ENCODE assay signal across 24 cellular contexts in the genomic region with DNA sequence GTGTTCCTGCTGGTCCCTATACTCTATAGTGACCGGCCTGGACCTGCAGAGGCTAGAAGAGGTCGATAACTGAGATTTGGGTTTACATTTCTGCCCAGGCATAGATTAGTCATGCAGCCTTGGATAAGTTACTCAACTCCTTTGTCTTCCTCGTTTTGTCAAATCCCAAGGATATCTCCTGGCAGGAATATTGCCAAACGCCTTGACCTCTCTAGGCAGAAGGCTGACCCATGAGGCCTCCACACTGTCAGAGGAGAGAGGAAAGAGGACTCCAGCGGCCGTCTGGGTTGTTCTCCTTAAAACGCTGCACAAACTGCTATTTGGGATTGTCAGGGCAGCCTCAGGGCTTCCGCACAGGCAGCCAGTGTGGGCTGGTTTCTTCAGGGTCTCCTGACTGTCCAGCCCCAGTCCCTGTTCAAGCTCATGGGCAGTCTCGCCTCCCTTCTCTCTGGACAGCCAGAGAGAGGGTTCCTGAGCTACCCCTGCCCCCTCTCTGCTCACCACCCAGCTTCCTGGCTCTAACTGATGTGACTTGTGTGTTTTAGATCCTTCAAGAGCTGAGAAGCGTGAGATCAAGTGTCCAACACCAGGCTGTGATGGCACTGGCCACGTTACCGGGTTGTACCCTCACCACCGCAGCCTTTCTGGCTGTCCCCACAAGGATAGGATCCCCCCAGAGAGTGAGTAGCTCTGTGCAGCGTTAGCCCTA. TPM values are rescaled to one million over a fixed set of nuclear protein-coding genes. Genes with fewer than 3 reads are reported as not detected.
DNase-seq lines count a peak whose midpoint lies in the region; ATAC-seq, FAIRE-seq and TF ChIP-seq lines count a peak whose summit lies in the region.
"Had no signal": no experiment of that assay in that cellular context is flagged by ENCODE, and none has a peak within 500 bp of the region (broad histone marks: within the 10 kb centered on the region; RNA-seq: fewer than 3 reads in every experiment).

No MANE protein-coding gene starts in this region.

- intact Hi-C loops in HepG2 (cut with micrococcal nuclease; ENCODE audit: unreplicated experiment) = no loop called here
- intact Hi-C loops in right lobe of liver (cut with DNase I) = no loop called here
- intact Hi-C loops in adrenal gland (cut with DNase I) = no loop called here
- intact Hi-C loops in thyroid gland (cut with DNase I) = no loop called here
- intact Hi-C loops in activated CD8-positive, alpha-beta T cell treated with anti-CD3 and anti-CD28 coated beads for 36 hours (cut with micrococcal nuclease) = no loop called here

- no peaks in the 10 kb centered on the region for H3K36me3 ChIP-seq in HepG2 (replicated peaks in 1 of 2; ENCODE audit: control insufficient read depth in 1 of 2, insufficient read depth in 2 of 2, low read length in 2 of 2)
- H3K36me3 ChIP-seq in right lobe of liver = no peaks in the 10 kb centered on the region
- H3K36me3 ChIP-seq in adrenal gland (replicated peaks in 1 of 2) = no peaks in the 10 kb centered on the region
- no peaks in the 10 kb centered on the region for H3K36me3 ChIP-seq in thyroid gland

- H3K27ac ChIP-seq in HepG2 (ENCODE audit: extremely low read length, insufficient read depth, low read length) (no peak overlapping the region), right lobe of liver (no peak overlapping the region), adrenal gland (peak overlapping the region in 4 of 5 donors; percentile 1 to 92 (median 75)), thyroid gland (peak overlapping the region; percentile 92 to 93 (median 93))
- H3K27ac ChIP-seq: HL-60, KMS-11, PC-9, RWPE1 had no signal

- TF ChIP-seq EP300 in HepG2 (IDR thresholded peaks at IDR 0.05; ENCODE audit: low read depth in 2 of 2, low read length in 2 of 2) = no peak
- no peak for TF ChIP-seq EP300 in HepG2 (CRISPR knock-in tag; IDR thresholded peaks at IDR 0.05; ENCODE audit: borderline replicate concordance)

- 29% methylated on average over 13 of the region's 14 CpGs for WGBS in HepG2 (ENCODE audit: low lambda C conversion rate)
- 54% methylated on average over 3 of the region's 14 CpGs for WGBS in right lobe of liver (ENCODE audit: insufficient coverage, low coverage, low lambda C conversion rate, missing lambda C conversion rate)
- WGBS in adrenal gland, 4 donors = 48 to 54% (median 50%) methylated on average over 4 to 14 of the region's 14 CpGs
- WGBS in thyroid gland, 2 donors = 53 to 57% methylated on average over 10 to 13 of the region's 14 CpGs

- ATAC-seq in HepG2 (0 out of 3 replicates have a peak, but pooled peaks have one; percentile 3), right lobe of liver (no peak)
- ATAC-seq in activated CD8-positive, alpha-beta T cell treated with anti-CD3 and anti-CD28 coated beads for 36 hours = no peak

- H3K27ac Mint-ChIP-seq in nephron = peak overlapping the region; percentile 6 to 64 (median 26)
- H3K27ac Mint-ChIP-seq in activated CD8-positive, alpha-beta T cell treated with anti-CD3 and anti-CD28 coated beads for 36 hours = no peak overlapping the region

- no peak for TF ChIP-seq RAD21 in HepG2 (CRISPR knock-in tag; IDR thresholded peaks at IDR 0.05)

- peaks cover 31% of the 10 kb centered on the region for H3K4me1 Mint-ChIP-seq in nephron
- peaks cover 10% of the 10 kb centered on the region for H3K4me1 Mint-ChIP-seq in activated CD8-positive, alpha-beta T cell treated with anti-CD3 and anti-CD28 coated beads for 36 hours (ENCODE audit: low read depth)

- CTCF ChIA-PET in HepG2 (lab: Yijun Ruan, JAX; ENCODE audit: low intra/inter-chr PET ratio, low total read pairs) = no interaction called here
- CTCF ChIA-PET in activated CD8-positive, alpha-beta T cell treated with anti-CD3 and anti-CD28 coated beads for 36 hours (lab: Charles Lee) = no interaction called here

- H3K4me1 ChIP-seq in HepG2 (ENCODE audit: insufficient read depth, low read length) = peaks cover 63% of the 10 kb centered on the region
- H3K4me1 ChIP-seq in right lobe of liver = peaks cover 0 to 10% (median 2%) of the 10 kb centered on the region in 4 donors
- peaks cover 52 to 56% of the 10 kb centered on the region in 2 donors for H3K4me1 ChIP-seq in adrenal gland (replicated peaks in 1 of 2)
- H3K4me1 ChIP-seq in thyroid gland = peaks cover 33 to 36% of the 10 kb centered on the region in 2 donors

- in situ Hi-C loops in HepG2 (cut with HindIII; ENCODE audit: extremely low pct_ligation_motif_present, low pct_unique_long_range_greater_than_20kb) = no loop called here

- TF ChIP-seq POLR2A in HepG2 (IDR thresholded peaks at IDR 0.05; ENCODE audit: insufficient read depth in 1 of 2, low read depth in 2 of 2, low read length in 2 of 2) (no peak), right lobe of liver (IDR thresholded peaks at IDR 0.05) (no peak), adrenal gland (IDR thresholded peaks at IDR 0.05) (no peak), thyroid gland (IDR thresholded peaks at IDR 0.05) (no peak)

- H3K79me2 ChIP-seq in HepG2 (ENCODE audit: insufficient read depth, low read length) = no peaks in the 10 kb centered on the region

- no peaks in the 10 kb centered on the region for H3K36me3 Mint-ChIP-seq in nephron (ENCODE audit: low read depth)
- no peaks in the 10 kb centered on the region for H3K36me3 Mint-ChIP-seq in activated CD8-positive, alpha-beta T cell treated with anti-CD3 and anti-CD28 coated beads for 36 hours (ENCODE audit: low read depth)

- H2AFZ ChIP-seq in HepG2 (ENCODE audit: low read length) = no peak overlapping the region
- H2AFZ ChIP-seq: PC-9 had no signal

- H3K4me2 ChIP-seq in HepG2 (ENCODE audit: low read depth, low read length) = no peak overlapping the region
- H3K4me2 ChIP-seq: KMS-11, PC-9, SK-N-SH had no signal

- no peak for FAIRE-seq in HepG2 (lab: Jason Lieb, UNC)
- FAIRE-seq: D721Med had no signal

- H3K4me3 ChIP-seq in HepG2 (replicated peaks in 1 of 3; ENCODE audit: insufficient read depth in 1 of 3, low read depth in 2 of 3, low read length in 3 of 3) = no peak overlapping the region
- H3K4me3 ChIP-seq in right lobe of liver = no peak overlapping the region
- no peak overlapping the region for H3K4me3 ChIP-seq in adrenal gland
- H3K4me3 ChIP-seq in thyroid gland (replicated peaks in 1 of 3) = no peak overlapping the region
- H3K4me3 ChIP-seq: PC-9 had no signal

- no peak overlapping the region for H3K4me3 Mint-ChIP-seq in nephron
- H3K4me3 Mint-ChIP-seq in activated CD8-positive, alpha-beta T cell treated with anti-CD3 and anti-CD28 coated beads for 36 hours = no peak overlapping the region
- H3K4me3 Mint-ChIP-seq: H9 had no signal

- no peak overlapping the region for H3K9ac ChIP-seq in HepG2 (ENCODE audit: insufficient read depth, low read depth, low read length)
- H3K9ac ChIP-seq: KMS-11, SK-N-SH had no signal

- POLR2A ChIA-PET in HepG2 (lab: Yijun Ruan, JAX) = interaction anchor here (2.3 to 2.4 kb wide), 2 partner anchors 10 to 21 kb away, joined by 5 to 10 read pairs; no protein-coding TSS in a partner anchor
- POLR2A ChIA-PET in activated CD8-positive, alpha-beta T cell treated with anti-CD3 and anti-CD28 coated beads for 36 hours (lab: Charles Lee) = no interaction called here

- H3K27me3 Mint-ChIP-seq in nephron (ENCODE audit: low read depth) = peaks cover 25% of the 10 kb centered on the region
- no peaks in the 10 kb centered on the region for H3K27me3 Mint-ChIP-seq in activated CD8-positive, alpha-beta T cell treated with anti-CD3 and anti-CD28 coated beads for 36 hours

- BruUV-seq in HepG2 (replicated peaks; lab: Mats Ljungman, UMichigan) = no TSS peak

- H3K9me3 ChIP-seq in HepG2 (ENCODE audit: low read length) = no peaks in the 10 kb centered on the region
- no peaks in the 10 kb centered on the region for H3K9me3 ChIP-seq in right lobe of liver
- H3K9me3 ChIP-seq in adrenal gland (replicated peaks in 1 of 3) = no peaks in the 10 kb centered on the region
- H3K9me3 ChIP-seq in thyroid gland = no peaks in the 10 kb centered on the region
- H3K9me3 ChIP-seq: SK-N-SH had no signal

- no peaks in the 10 kb centered on the region for H4K20me1 ChIP-seq in HepG2 (ENCODE audit: insufficient read depth, low read length)

- H3K27me3 ChIP-seq in HepG2 (ENCODE audit: control insufficient read depth in 1 of 2, insufficient read depth in 2 of 2, low read length in 2 of 2) = peaks cover 32 to 80% of the 10 kb centered on the region in 2 experiments
- no peaks in the 10 kb centered on the region for H3K27me3 ChIP-seq in right lobe of liver
- H3K27me3 ChIP-seq in adrenal gland = no peaks in the 10 kb centered on the region
- H3K27me3 ChIP-seq in thyroid gland = no peaks in the 10 kb centered on the region

- DNase-seq in HepG2 (ENCODE audit: low spot score) = no peak
- no peak for DNase-seq in right lobe of liver
- DNase-seq in adrenal gland = peak; percentile 65 to 84 (median 73)
- DNase-seq in thyroid gland = peak; percentile 70
- DNase-seq in C1 segment of cervical spinal cord (lab: John Stamatoyannopoulos, UW) = no peak
- no peak for DNase-seq in activated CD8-positive, alpha-beta T cell treated with anti-CD3 and anti-CD28 coated beads for 36 hours
- no peak for DNase-seq in epidermal melanocyte (ENCODE audit: insufficient read length, low spot score)
- DNase-seq: AML-193, DMS53, H9, NCI-H1694 treated with DMSO at 0.1 percent for 48 hours, NCI-H2081 treated with DMSO at 0.1 percent for 48 hours, NCI-H2171 treated with DMSO at 0.1 percent for 48 hours, PC-9, SIG-M5, SK-N-SH had no signal

- no peaks in the 10 kb centered on the region for H3K9me3 Mint-ChIP-seq in nephron
- H3K9me3 Mint-ChIP-seq in activated CD8-positive, alpha-beta T cell treated with anti-CD3 and anti-CD28 coated beads for 36 hours = no peaks in the 10 kb centered on the region
- H3K9me3 Mint-ChIP-seq: H9 had no signal

- TF ChIP-seq CTCF in HepG2 (CRISPR knock-in tag; IDR thresholded peaks at IDR 0.05) (no peak), right lobe of liver (IDR thresholded peaks at IDR 0.05) (no peak), adrenal gland (IDR thresholded peaks at IDR 0.05) (no peak), nephron (IDR thresholded peaks at IDR 0.05; ENCODE audit: unreplicated experiment in 3 of 3) (no peak), thyroid gland (IDR thresholded peaks at IDR 0.05) (no peak)
- no peak for TF ChIP-seq CTCF in activated CD8-positive, alpha-beta T cell treated with anti-CD3 and anti-CD28 coated beads for 36 hours (IDR thresholded peaks at IDR 0.05)

RNA-seq across cellular contexts. Expression of a gene that starts 44.7 kb away (rescaled TPM):
- total RNA-seq in HepG2 (2016; rRNA removed; fragmentation: Illumina TruSeq; extraction: Trizol) (47.0 and 50.5 TPM in 2 replicates), right lobe of liver (10 to 100 TPM; 24.5 to 39.7 (median 28.6) TPM), adrenal gland (100 to 1,000 TPM in 3 of 8 donors, 10 to 100 TPM in 5; 47.9 to 120 (median 80.3) TPM), thyroid gland (100 to 1,000 TPM in 3 of 4 donors, 10 to 100 TPM in 1; 87.0 to 156 (median 124) TPM)
- total RNA-seq in HepG2 (2016; cell fraction: cytosol; rRNA removed; fragmentation: Illumina TruSeq; extraction: Trizol; ENCODE audit: low read depth) = 5.3 and 6.4 TPM in 2 replicates
- total RNA-seq in HepG2 (2016; cell fraction: insoluble cytoplasmic fraction; rRNA removed; fragmentation: Illumina TruSeq; extraction: Trizol) = 44.0 and 57.6 TPM in 2 replicates
- 23.6 and 27.0 TPM in 2 replicates for total RNA-seq in HepG2 (2016; cell fraction: membrane; rRNA removed; fragmentation: Illumina TruSeq; extraction: Trizol)
- total RNA-seq in HepG2 (2016; cell fraction: nucleus; rRNA removed; fragmentation: Illumina TruSeq; extraction: Trizol) = 52.1 and 60.5 TPM in 2 replicates
- polyA plus RNA-seq in HepG2 (2011; rRNA removed) (66.3 and 76.9 TPM in 2 replicates), adrenal gland (10 to 100 TPM; 32.0 to 49.3 (median 39.1) TPM)
- 40.5 and 52.8 TPM in 2 replicates for polyA plus RNA-seq in HepG2 (2011; cell fraction: cytosol; rRNA removed)
- 117 and 148 TPM in 2 replicates for polyA plus RNA-seq in HepG2 (2011; cell fraction: nucleus; rRNA removed)
- polyA plus RNA-seq in HepG2 (2012) = 58.6 and 62.1 TPM in 2 replicates
- 1.5 and 2.4 TPM in 2 replicates for polyA plus RNA-seq in HepG2 (2016; cell fraction: cytosol; fragmentation: Illumina TruSeq; extraction: Trizol; ENCODE audit: low read depth)
- 41.2 and 44.9 TPM in 2 replicates for polyA plus RNA-seq in HepG2 (2016; cell fraction: insoluble cytoplasmic fraction; fragmentation: Illumina TruSeq; extraction: Trizol; ENCODE audit: low read depth)
- polyA plus RNA-seq in HepG2 (2016; cell fraction: membrane; fragmentation: Illumina TruSeq; extraction: Trizol; ENCODE audit: low read depth) = 10.2 and 12.5 TPM in 2 replicates
- polyA plus RNA-seq in HepG2 (2016; cell fraction: nucleus; fragmentation: Illumina TruSeq; extraction: Trizol; ENCODE audit: insufficient read depth, low read depth) = 134 and 146 TPM in 2 replicates
- polyA minus RNA-seq in HepG2 (2011; rRNA and poly(A)+ RNA removed; ENCODE audit: low replicate concordance) = 20.0 and 41.6 TPM in 2 replicates
- 36.8 and 46.1 TPM in 2 replicates for polyA minus RNA-seq in HepG2 (2011; cell fraction: cytosol; rRNA and poly(A)+ RNA removed)
- 78.9 and 107 TPM in 2 replicates for polyA minus RNA-seq in HepG2 (2011; cell fraction: nucleus; rRNA and poly(A)+ RNA removed)
- 10 to 100 TPM; 26.0 to 28.6 TPM for total RNA-seq in activated CD8-positive, alpha-beta T cell treated with anti-CD3 and anti-CD28 coated beads for 36 hours

RNA-seq across cellular contexts. Expression of a gene that starts 46.6 kb away (rescaled TPM):
- 0.42 and 0.58 TPM in 2 replicates for total RNA-seq in HepG2 (2016; rRNA removed; fragmentation: Illumina TruSeq; extraction: Trizol)
- 0.10 TPM in 1 of 2 replicates, not detected in the other for total RNA-seq in HepG2 (2016; cell fraction: cytosol; rRNA removed; fragmentation: Illumina TruSeq; extraction: Trizol; ENCODE audit: low read depth)
- 0.12 and 0.30 TPM in 2 replicates for total RNA-seq in HepG2 (2016; cell fraction: insoluble cytoplasmic fraction; rRNA removed; fragmentation: Illumina TruSeq; extraction: Trizol)
- 0.07 and 0.34 TPM in 2 replicates for total RNA-seq in HepG2 (2016; cell fraction: membrane; rRNA removed; fragmentation: Illumina TruSeq; extraction: Trizol)
- 0.88 and 1.2 TPM in 2 replicates for total RNA-seq in HepG2 (2016; cell fraction: nucleus; rRNA removed; fragmentation: Illumina TruSeq; extraction: Trizol)
- polyA plus RNA-seq in HepG2 (2011; rRNA removed) = 2.5 and 3.2 TPM in 2 replicates
- polyA plus RNA-seq in HepG2 (2011; cell fraction: cytosol; rRNA removed) = 1.5 TPM in 2 replicates
- polyA plus RNA-seq in HepG2 (2011; cell fraction: nucleus; rRNA removed) = 3.2 and 3.4 TPM in 2 replicates
- polyA plus RNA-seq in HepG2 (2012) = 1.0 and 1.6 TPM in 2 replicates
- 0.15 TPM in 1 of 2 replicates, not detected in the other for polyA plus RNA-seq in HepG2 (2016; cell fraction: cytosol; fragmentation: Illumina TruSeq; extraction: Trizol; ENCODE audit: low read depth)
- 0.27 and 0.67 TPM in 2 replicates for polyA plus RNA-seq in HepG2 (2016; cell fraction: insoluble cytoplasmic fraction; fragmentation: Illumina TruSeq; extraction: Trizol; ENCODE audit: low read depth)
- 0.15 and 0.27 TPM in 2 replicates for polyA plus RNA-seq in HepG2 (2016; cell fraction: membrane; fragmentation: Illumina TruSeq; extraction: Trizol; ENCODE audit: low read depth)
- 1.2 and 2.9 TPM in 2 replicates for polyA plus RNA-seq in HepG2 (2016; cell fraction: nucleus; fragmentation: Illumina TruSeq; extraction: Trizol; ENCODE audit: insufficient read depth, low read depth)
- 1.4 TPM in 1 of 2 replicates, not detected in the other for polyA minus RNA-seq in HepG2 (2011; rRNA and poly(A)+ RNA removed; ENCODE audit: low replicate concordance)
- 0.20 and 0.70 TPM in 2 replicates for polyA minus RNA-seq in HepG2 (2011; cell fraction: cytosol; rRNA and poly(A)+ RNA removed)
- polyA minus RNA-seq in HepG2 (2011; cell fraction: nucleus; rRNA and poly(A)+ RNA removed) = 1.8 and 3.6 TPM in 2 replicates
- total RNA-seq in right lobe of liver = under 1 TPM in 2 of 6 experiments, not detected in 4; 0.06 to 0.09 TPM
- 1 to 10 TPM in 7 of 8 donors, under 1 TPM in 1; 0.61 to 6.7 (median 2.5) TPM for total RNA-seq in adrenal gland
- polyA plus RNA-seq in adrenal gland = 1 to 10 TPM; 2.4 to 8.5 (median 5.1) TPM
- total RNA-seq in thyroid gland = 1 to 10 TPM in 2 of 4 donors, under 1 TPM in 2; 0.42 to 1.8 (median 1.1) TPM
- total RNA-seq in activated CD8-positive, alpha-beta T cell treated with anti-CD3 and anti-CD28 coated beads for 36 hours = not detected
- total RNA-seq: M059J, NCI-H460, PC-9 had no signal
- polyA plus RNA-seq: AG04450 had no signal

Comparison
In these comparisons a context has a peak if more than half of its experiments do, and no peak if none do; other contexts are left out.
1. DNase-seq: peak in adrenal gland (7 of 7) and thyroid gland (2 of 2); none in HepG2 (single experiment), right lobe of liver (0 of 3), C1 segment of cervical spinal cord (0 of 14), activated CD8-positive, alpha-beta T cell treated with anti-CD3 and anti-CD28 coated beads for 36 hours (single experiment) and epidermal melanocyte (single experiment).
2. H3K27ac ChIP-seq: peak in adrenal gland (4 of 5) and thyroid gland (3 of 3); none in HepG2 (single experiment) and right lobe of liver (0 of 3).